Comparison of ENCODE assay signal across 10 cellular contexts in the genomic region with DNA sequence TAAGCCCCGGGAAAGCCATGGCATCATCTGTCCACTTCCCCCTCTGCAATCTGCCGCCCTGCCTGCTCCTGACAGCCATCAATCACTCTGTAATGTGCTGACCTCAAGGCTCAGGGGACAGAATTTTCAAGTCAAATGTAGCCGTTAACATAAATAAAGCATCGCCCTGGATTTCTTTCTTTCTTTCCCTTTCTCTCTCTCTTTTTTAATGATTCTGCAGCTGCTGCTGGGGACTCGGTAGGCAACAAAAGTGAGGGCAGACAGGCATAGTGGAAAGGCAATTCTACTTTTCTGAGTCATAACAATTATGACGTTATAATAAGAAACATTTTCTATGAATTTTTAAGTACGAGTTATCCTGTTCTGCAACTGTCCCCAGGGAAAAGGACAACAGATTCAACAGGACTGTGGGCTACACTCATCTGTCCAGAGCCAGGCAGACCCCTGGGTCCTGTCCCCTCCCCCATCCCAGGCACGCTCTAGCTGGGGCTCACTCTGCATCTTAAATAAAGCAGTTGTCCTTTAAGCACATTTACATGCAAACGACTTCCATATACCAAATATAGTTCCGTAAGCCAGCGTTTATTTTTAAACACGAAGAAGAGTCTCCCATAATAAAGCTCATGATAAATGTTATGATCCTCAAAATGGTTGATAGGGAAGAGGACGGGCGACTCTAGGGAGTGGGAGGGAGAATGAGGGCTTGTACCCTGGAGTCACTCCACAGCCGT.
DNase-seq lines count a peak whose midpoint lies in the region; TF ChIP-seq lines count a peak whose summit lies in the region.
"Had no signal": no experiment of that assay in that cellular context is flagged by ENCODE, and none has a peak within 500 bp of the region (broad histone marks: within the 10 kb centered on the region; RNA-seq: fewer than 3 reads in every experiment).

No MANE protein-coding gene starts in this region.

- H3K27ac ChIP-seq in HEK293 (ENCODE audit: extremely low read depth, low read depth, low read length) (no peak overlapping the region), brain microvascular endothelial cell (peak overlapping the region; percentile 48), muscle layer of colon (ENCODE audit: low read depth, low read length) (peak overlapping the region; percentile 67)

- CTCF ChIA-PET in HEK293 (lab: Yijun Ruan, JAX) = interaction anchor here (0.6 kb wide), 1 partner anchor 486 kb away, joined by 3 read pairs; no protein-coding TSS in a partner anchor

- POLR2A ChIA-PET in HEK293 (lab: Yijun Ruan, JAX) = no interaction called here

- in situ Hi-C loops in brain microvascular endothelial cell (cut with HindIII; ENCODE audit: low pct_ligation_motif_present, low sequenced_read_pairs) = no loop called here

- no peaks in the 10 kb centered on the region for H3K27me3 ChIP-seq in brain microvascular endothelial cell (replicated peaks)
- H3K27me3 ChIP-seq in muscle layer of colon (ENCODE audit: control insufficient read depth in 1 of 2, insufficient read depth in 2 of 2, low read length in 2 of 2) = no peaks in the 10 kb centered on the region

- DNase-seq in AG08395 (ENCODE audit: low spot score) (peak; percentile 58), brain microvascular endothelial cell (peak; percentile 18), Kasumi-1 (lab: John Stamatoyannopoulos, UW) (no peak), DMS53 treated with DMSO at 0.1 percent for 48 hours (lab: John Stamatoyannopoulos, UW; ENCODE audit: unreplicated experiment) (no peak), erythroblast (lab: John Stamatoyannopoulos, UW) (no peak), NCI-H2029 treated with DMSO at 0.1 percent for 48 hours (lab: John Stamatoyannopoulos, UW) (no peak)
- DNase-seq: activated naive CD4-positive, alpha-beta T cell treated with anti-CD3 and anti-CD28 coated beads, Interleukin-2, amount 50 U/mL, for 16 hours; kidney glomerular epithelial cell had no signal

- H3K4me1 ChIP-seq in HEK293 (ENCODE audit: control insufficient read depth, insufficient read depth, low read length) (peaks cover 19% of the 10 kb centered on the region), muscle layer of colon (ENCODE audit: insufficient read depth, low read length) (peaks cover 100% of the 10 kb centered on the region)

- TF ChIP-seq POLR2A in erythroblast (IDR thresholded peaks at IDR 0.05; ENCODE audit: low read length) = no peak

- peak overlapping the region; percentile 7 for H3K9ac ChIP-seq in muscle layer of colon (ENCODE audit: low read length)

- H3K4me3 ChIP-seq in HEK293 (ENCODE audit: low read depth, low read length) (no peak overlapping the region), brain microvascular endothelial cell (ENCODE audit: low read depth, low read length) (no peak overlapping the region), muscle layer of colon (ENCODE audit: low read depth in 1 of 2, low read length in 2 of 2) (no peak overlapping the region)

- H3K36me3 ChIP-seq in HEK293 (ENCODE audit: control insufficient read depth in 2 of 2, insufficient read depth in 1 of 2, low read length in 2 of 2) (peaks cover 0 to 4% of the 10 kb centered on the region in 2 experiments; a peak in 1 of 3 replicates), brain microvascular endothelial cell (replicated peaks) (no peaks in the 10 kb centered on the region), muscle layer of colon (ENCODE audit: insufficient read depth, low read length) (no peaks in the 10 kb centered on the region)

- no peak for TF ChIP-seq CTCF in HEK293 (tag by site-specific recombination; IDR thresholded peaks at IDR 0.05)
- TF ChIP-seq CTCF in brain microvascular endothelial cell (IDR thresholded peaks at IDR 0.05; ENCODE audit: low read depth, low read length, missing control alignments) = no peak

- no peaks in the 10 kb centered on the region for H3K9me3 ChIP-seq in HEK293 (ENCODE audit: control insufficient read depth, insufficient read depth, low read depth, low read length)
- no peaks in the 10 kb centered on the region for H3K9me3 ChIP-seq in muscle layer of colon (ENCODE audit: low read length)

TF ChIP-seq in HEK293, 187 proteins besides CTCF, POLR2A, EP300 and RAD21 (continues in another document):
- TF ChIP-seq SP2 (tag by site-specific recombination; IDR thresholded peaks at IDR 0.05) = peak; percentile 23; the same call in 1 of the 2 replicates
- no peak for TF ChIP-seq IKZF3 (tag by site-specific recombination; IDR thresholded peaks at IDR 0.05)
- TF ChIP-seq, protein P1, sequence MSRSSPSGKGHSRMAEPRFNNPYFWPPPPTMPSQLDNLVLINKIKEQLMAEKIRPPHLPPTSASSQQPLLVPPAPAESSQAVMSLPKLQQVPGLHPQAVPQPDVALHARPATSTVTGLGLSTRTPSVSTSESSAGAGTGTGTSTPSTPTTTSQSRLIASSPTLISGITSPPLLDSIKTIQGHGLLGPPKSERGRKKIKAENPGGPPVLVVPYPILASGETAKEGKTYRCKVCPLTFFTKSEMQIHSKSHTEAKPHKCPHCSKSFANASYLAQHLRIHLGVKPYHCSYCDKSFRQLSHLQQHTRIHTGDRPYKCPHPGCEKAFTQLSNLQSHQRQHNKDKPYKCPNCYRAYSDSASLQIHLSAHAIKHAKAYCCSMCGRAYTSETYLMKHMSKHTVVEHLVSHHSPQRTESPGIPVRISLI (tag by site-specific recombination; IDR thresholded peaks at IDR 0.05) = no peak
- no peak for TF ChIP-seq BCL11A (tag by site-specific recombination; IDR thresholded peaks at IDR 0.05; ENCODE audit: low read depth)
- TF ChIP-seq, protein P2, sequence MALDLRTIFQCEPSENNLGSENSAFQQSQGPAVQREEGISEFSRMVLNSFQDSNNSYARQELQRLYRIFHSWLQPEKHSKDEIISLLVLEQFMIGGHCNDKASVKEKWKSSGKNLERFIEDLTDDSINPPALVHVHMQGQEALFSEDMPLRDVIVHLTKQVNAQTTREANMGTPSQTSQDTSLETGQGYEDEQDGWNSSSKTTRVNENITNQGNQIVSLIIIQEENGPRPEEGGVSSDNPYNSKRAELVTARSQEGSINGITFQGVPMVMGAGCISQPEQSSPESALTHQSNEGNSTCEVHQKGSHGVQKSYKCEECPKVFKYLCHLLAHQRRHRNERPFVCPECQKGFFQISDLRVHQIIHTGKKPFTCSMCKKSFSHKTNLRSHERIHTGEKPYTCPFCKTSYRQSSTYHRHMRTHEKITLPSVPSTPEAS (tag by site-specific recombination; IDR thresholded peaks at IDR 0.05) = no peak
- no peak for TF ChIP-seq ZNF610 (tag by site-specific recombination; IDR thresholded peaks at IDR 0.05; ENCODE audit: borderline replicate concordance)
- TF ChIP-seq ZNF629 (tag by site-specific recombination; IDR thresholded peaks at IDR 0.05) = peak; percentile 86
- peak; percentile 83 for TF ChIP-seq ZBTB17 (tag by site-specific recombination; IDR thresholded peaks at IDR 0.05)
- TF ChIP-seq ZBTB21 (tag by site-specific recombination; IDR thresholded peaks at IDR 0.05) = peak; percentile 13; the same call in 1 of the 2 replicates
- TF ChIP-seq, protein P3, sequence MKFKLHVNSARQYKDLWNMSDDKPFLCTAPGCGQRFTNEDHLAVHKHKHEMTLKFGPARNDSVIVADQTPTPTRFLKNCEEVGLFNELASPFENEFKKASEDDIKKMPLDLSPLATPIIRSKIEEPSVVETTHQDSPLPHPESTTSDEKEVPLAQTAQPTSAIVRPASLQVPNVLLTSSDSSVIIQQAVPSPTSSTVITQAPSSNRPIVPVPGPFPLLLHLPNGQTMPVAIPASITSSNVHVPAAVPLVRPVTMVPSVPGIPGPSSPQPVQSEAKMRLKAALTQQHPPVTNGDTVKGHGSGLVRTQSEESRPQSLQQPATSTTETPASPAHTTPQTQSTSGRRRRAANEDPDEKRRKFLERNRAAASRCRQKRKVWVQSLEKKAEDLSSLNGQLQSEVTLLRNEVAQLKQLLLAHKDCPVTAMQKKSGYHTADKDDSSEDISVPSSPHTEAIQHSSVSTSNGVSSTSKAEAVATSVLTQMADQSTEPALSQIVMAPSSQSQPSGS (tag by site-specific recombination; IDR thresholded peaks at IDR 0.05; ENCODE audit: low read depth) = 0 out of 2 replicates have a peak, but pooled peaks have one; percentile 12
- TF ChIP-seq ZBTB7A (tag by site-specific recombination; IDR thresholded peaks at IDR 0.05; ENCODE audit: low read depth) = no peak
- TF ChIP-seq, protein P4, sequence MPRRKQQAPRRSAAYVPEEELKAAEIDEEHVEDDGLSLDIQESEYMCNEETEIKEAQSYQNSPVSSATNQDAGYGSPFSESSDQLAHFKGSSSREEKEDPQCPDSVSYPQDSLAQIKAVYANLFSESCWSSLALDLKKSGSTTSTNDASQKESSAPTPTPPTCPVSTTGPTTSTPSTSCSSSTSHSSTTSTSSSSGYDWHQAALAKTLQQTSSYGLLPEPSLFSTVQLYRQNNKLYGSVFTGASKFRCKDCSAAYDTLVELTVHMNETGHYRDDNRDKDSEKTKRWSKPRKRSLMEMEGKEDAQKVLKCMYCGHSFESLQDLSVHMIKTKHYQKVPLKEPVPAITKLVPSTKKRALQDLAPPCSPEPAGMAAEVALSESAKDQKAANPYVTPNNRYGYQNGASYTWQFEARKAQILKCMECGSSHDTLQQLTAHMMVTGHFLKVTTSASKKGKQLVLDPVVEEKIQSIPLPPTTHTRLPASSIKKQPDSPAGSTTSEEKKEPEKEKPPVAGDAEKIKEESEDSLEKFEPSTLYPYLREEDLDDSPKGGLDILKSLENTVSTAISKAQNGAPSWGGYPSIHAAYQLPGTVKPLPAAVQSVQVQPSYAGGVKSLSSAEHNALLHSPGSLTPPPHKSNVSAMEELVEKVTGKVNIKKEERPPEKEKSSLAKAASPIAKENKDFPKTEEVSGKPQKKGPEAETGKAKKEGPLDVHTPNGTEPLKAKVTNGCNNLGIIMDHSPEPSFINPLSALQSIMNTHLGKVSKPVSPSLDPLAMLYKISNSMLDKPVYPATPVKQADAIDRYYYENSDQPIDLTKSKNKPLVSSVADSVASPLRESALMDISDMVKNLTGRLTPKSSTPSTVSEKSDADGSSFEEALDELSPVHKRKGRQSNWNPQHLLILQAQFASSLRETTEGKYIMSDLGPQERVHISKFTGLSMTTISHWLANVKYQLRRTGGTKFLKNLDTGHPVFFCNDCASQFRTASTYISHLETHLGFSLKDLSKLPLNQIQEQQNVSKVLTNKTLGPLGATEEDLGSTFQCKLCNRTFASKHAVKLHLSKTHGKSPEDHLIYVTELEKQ (tag by site-specific recombination; IDR thresholded peaks at IDR 0.05; ENCODE audit: borderline replicate concordance) = peak; percentile 83; the same call in 1 of the 2 replicates
- TF ChIP-seq TRIM28 (IDR thresholded peaks at IDR 0.05; ENCODE audit: borderline replicate concordance, low read length) = peak; percentile 72

Comparison
In these comparisons a context has a peak if more than half of its experiments do, and no peak if none do; other contexts are left out.
1. DNase-seq: peak in AG08395 (single experiment) and brain microvascular endothelial cell (single experiment); none in Kasumi-1 (0 of 2), DMS53 treated with DMSO at 0.1 percent for 48 hours (single experiment), erythroblast (0 of 2) and NCI-H2029 treated with DMSO at 0.1 percent for 48 hours (single experiment).